ENCODE assay signal across 1 cellular context in genomic region chr2:195352581-195352980, GRCh38.
TF ChIP-seq lines count a peak whose summit lies in the region.

No MANE protein-coding gene starts in this region.

TF ChIP-seq in K562, 482 proteins besides CTCF, POLR2A, EP300 and RAD21 (continued from another document and continues in another):
- TF ChIP-seq CTCFL (IDR thresholded peaks at IDR 0.05; ENCODE audit: borderline replicate concordance, insufficient read depth, low read depth, low read length, poor library complexity, severe bottlenecking) (no peak), AFF4 (CRISPR knock-in tag; IDR thresholded peaks at IDR 0.05) (no peak), ASH1L (IDR thresholded peaks at IDR 0.05; ENCODE audit: borderline replicate concordance, low read depth, partially characterized antibody) (no peak), DDX20 (tag; IDR thresholded peaks at IDR 0.05; ENCODE audit: low read depth) (no peak), ZNF347 (CRISPR knock-in tag; IDR thresholded peaks at IDR 0.05; ENCODE audit: low read depth) (no peak), GTF2A2 (tag; IDR thresholded peaks at IDR 0.05) (no peak), HDAC3 (IDR thresholded peaks at IDR 0.05; ENCODE audit: borderline replicate concordance, partially characterized antibody) (no peak), MEF2D (tag; conservative IDR thresholded peaks at IDR 0.05; ENCODE audit: low read depth) (no peak), HMG20A (CRISPR knock-in tag; conservative IDR thresholded peaks at IDR 0.05) (no peak), ZBTB17 (CRISPR knock-in tag; IDR thresholded peaks at IDR 0.05) (no peak), ZNF584 (CRISPR knock-in tag; IDR thresholded peaks at IDR 0.05; ENCODE audit: low read depth) (no peak), HSF4 (CRISPR knock-in tag; IDR thresholded peaks at IDR 0.05; ENCODE audit: borderline replicate concordance) (no peak), DACH1 (IDR thresholded peaks at IDR 0.05; ENCODE audit: partially characterized antibody) (no peak), NFATC3 (IDR thresholded peaks at IDR 0.05) (no peak), CAMTA2 (CRISPR knock-in tag; conservative IDR thresholded peaks at IDR 0.05) (no peak), MIER1 (IDR thresholded peaks at IDR 0.05; ENCODE audit: low read depth) (no peak), CBFA2T3 (IDR thresholded peaks at IDR 0.05) (peak; percentile 70), SNRNP70 (optimal IDR thresholded peaks at IDR 0.05; ENCODE audit: low read depth, low read length) (no peak), ZFP36 (IDR thresholded peaks at IDR 0.05; ENCODE audit: low read depth, low read length, partially characterized antibody) (no peak), HBP1 (CRISPR knock-in tag; IDR thresholded peaks at IDR 0.05) (no peak), ZNF589 (CRISPR knock-in tag; IDR thresholded peaks at IDR 0.05; ENCODE audit: low read depth) (no peak), C11orf30 (IDR thresholded peaks at IDR 0.05; ENCODE audit: low read depth) (peak; percentile 89), HNRNPK (IDR thresholded peaks at IDR 0.05; ENCODE audit: low read depth, low read length, poor library complexity, severe bottlenecking) (no peak), MAFK (IDR thresholded peaks at IDR 0.05; ENCODE audit: low read length) (peak; percentile 65), PRPF4 (IDR thresholded peaks at IDR 0.05; ENCODE audit: insufficient read depth, low read depth, low read length, poor library complexity, severe bottlenecking) (no peak), ZNF551 (CRISPR knock-in tag; IDR thresholded peaks at IDR 0.05) (no peak), ZFP30 (CRISPR knock-in tag; IDR thresholded peaks at IDR 0.05; ENCODE audit: borderline replicate concordance) (no peak), SAFB2 (IDR thresholded peaks at IDR 0.05; ENCODE audit: borderline replicate concordance, low read depth, low read length, severe bottlenecking) (no peak), RBM39 (optimal IDR thresholded peaks at IDR 0.05; ENCODE audit: low read depth, low read length) (no peak), MGA (IDR thresholded peaks at IDR 0.05) (no peak), ZNF511 (CRISPR knock-in tag; IDR thresholded peaks at IDR 0.05) (no peak), FIP1L1 (IDR thresholded peaks at IDR 0.05; ENCODE audit: low read depth, low read length, poor library complexity, severe bottlenecking) (no peak), GTF2E2 (tag; IDR thresholded peaks at IDR 0.05) (no peak), TBL1XR1 (IDR thresholded peaks at IDR 0.05; ENCODE audit: low read length in 2 of 2) (no peak), FOS (IDR thresholded peaks at IDR 0.05; ENCODE audit: extremely low read depth, insufficient read length) (no peak), CXXC5 (CRISPR knock-in tag; IDR thresholded peaks at IDR 0.05) (0 out of 2 replicates have a peak, but pooled peaks have one; percentile 26), NCOR1 (IDR thresholded peaks at IDR 0.05) (0 out of 2 replicates have a peak, but pooled peaks have one; percentile 6), SP1 (CRISPR knock-in tag; IDR thresholded peaks at IDR 0.05) (no peak), ZSCAN32 (CRISPR knock-in tag; IDR thresholded peaks at IDR 0.05) (no peak), U2AF1 (optimal IDR thresholded peaks at IDR 0.05; ENCODE audit: low read depth, low read length) (no peak), RBFOX2 (IDR thresholded peaks at IDR 0.05; ENCODE audit: low read depth, low read length) (no peak), NUFIP1 (IDR thresholded peaks at IDR 0.05; ENCODE audit: partially characterized antibody) (no peak), NEUROD1 (IDR thresholded peaks at IDR 0.05; ENCODE audit: borderline replicate concordance, low read depth, low read length, partially characterized antibody) (no peak), ZNF316 (IDR thresholded peaks at IDR 0.05) (peak; percentile 95), ELK1 (CRISPR knock-in tag; IDR thresholded peaks at IDR 0.05) (no peak), ZNF146 (CRISPR knock-in tag; IDR thresholded peaks at IDR 0.05; ENCODE audit: unreplicated experiment) (no peak), IRF1 (CRISPR knock-in tag; IDR thresholded peaks at IDR 0.05; ENCODE audit: borderline replicate concordance) (no peak)
